8 cellular contexts compared by ENCODE assay signal in the genomic region with DNA sequence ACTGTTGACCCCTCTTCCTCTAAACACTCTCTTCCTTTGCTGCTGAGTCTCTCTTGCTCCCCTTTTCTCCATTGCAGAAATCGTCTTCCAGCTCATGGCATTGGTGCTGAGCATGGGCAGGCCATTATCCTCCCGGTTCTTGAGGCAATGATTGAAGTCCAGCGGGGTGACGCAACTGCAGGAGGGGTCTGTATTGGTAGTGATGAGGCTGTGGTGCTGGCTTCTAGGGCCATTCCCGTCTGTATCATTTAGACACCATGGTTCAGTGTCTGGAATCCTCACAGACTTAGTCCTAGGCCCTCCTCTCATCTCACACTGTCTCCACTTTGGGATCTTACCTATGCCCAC. TPM values are rescaled to one million over a fixed set of nuclear protein-coding genes. Genes with fewer than 3 reads are reported as not detected.
DNase-seq lines count a peak whose midpoint lies in the region; TF ChIP-seq lines count a peak whose summit lies in the region.
"Had no signal": no experiment of that assay in that cellular context is flagged by ENCODE, and none has a peak within 500 bp of the region (broad histone marks: within the 10 kb centered on the region; RNA-seq: fewer than 3 reads in every experiment).

No MANE protein-coding gene starts in this region.

- no peak for TF ChIP-seq RAD21 in neural cell (conservative IDR thresholded peaks at IDR 0.05)

- H3K36me3 ChIP-seq in CD4-positive, alpha-beta memory T cell (ENCODE audit: insufficient read depth, low read length) = no peaks in the 10 kb centered on the region
- no peaks in the 10 kb centered on the region for H3K36me3 ChIP-seq in neural cell (ENCODE audit: insufficient read depth, low read length)
- H3K36me3 ChIP-seq: neutrophil had no signal

- H3K4me3 Mint-ChIP-seq in CD4-positive, alpha-beta memory T cell = peak overlapping the region; percentile 80 to 91 (median 86)
- peak overlapping the region; percentile 79 for H3K4me3 Mint-ChIP-seq in HFFc6

- H3K9me2 ChIP-seq in neural cell (ENCODE audit: insufficient read depth, low read length) = no peaks in the 10 kb centered on the region

- no peak overlapping the region for H3K27ac ChIP-seq in CD4-positive, alpha-beta memory T cell (ENCODE audit: low read depth, low read length)
- H3K27ac ChIP-seq in dorsolateral prefrontal cortex = peak overlapping the region in 52 of 59 donors; percentile 68 to 98 (median 94)
- H3K27ac ChIP-seq in neural cell (ENCODE audit: low read length) = peak overlapping the region; percentile 93
- H3K27ac ChIP-seq: neutrophil had no signal

- no peaks in the 10 kb centered on the region for H3K79me2 ChIP-seq in neural cell (replicated peaks; ENCODE audit: insufficient read depth, low read length)

- peak overlapping the region; percentile 97 for H3K9ac ChIP-seq in neural cell (ENCODE audit: low read length)

- no peak overlapping the region for H3K4me2 ChIP-seq in neural cell (ENCODE audit: low read length)

- peak overlapping the region in 4 of 7 donors; percentile 13 to 86 (median 50) for H3K27ac Mint-ChIP-seq in CD4-positive, alpha-beta memory T cell
- H3K27ac Mint-ChIP-seq in HFFc6 = peak overlapping the region; percentile 47

- H3K4me3 ChIP-seq in CD4-positive, alpha-beta memory T cell (ENCODE audit: low read length in 2 of 2) = no peak overlapping the region
- H3K4me3 ChIP-seq in dorsolateral prefrontal cortex (peak overlapping the region in 10 of 59 donors; percentile 74 to 93 (median 88)), neural cell (ENCODE audit: low read length) (peak overlapping the region; percentile 99)

- CTCF ChIA-PET in CD4-positive, alpha-beta memory T cell (lab: Charles Lee; ENCODE audit: partially characterized antibody) = interaction anchor here (0.8 to 2.0 kb wide), 4 partner anchors 20 to 27 kb away, joined by 3 to 8 read pairs (median 4); no protein-coding TSS in a partner anchor

- no peaks in the 10 kb centered on the region for H3K9me3 ChIP-seq in CD4-positive, alpha-beta memory T cell (ENCODE audit: control insufficient read depth in 1 of 2, low read length in 2 of 2)
- H3K9me3 ChIP-seq in neural cell (ENCODE audit: low read length) = no peaks in the 10 kb centered on the region
- H3K9me3 ChIP-seq: neutrophil had no signal

- intact Hi-C loops in CD4-positive, alpha-beta memory T cell (cut with micrococcal nuclease) = no loop called here
- intact Hi-C loops in dorsolateral prefrontal cortex (cut with DNase I) = loop anchor here in 1 of 2 donors (10.0 kb wide), 1 partner anchor 111 kb away; the partner anchor contains the start of gene NGDN

- POLR2A ChIA-PET in CD4-positive, alpha-beta memory T cell (lab: Charles Lee; ENCODE audit: partially characterized antibody) = interaction anchor here (1.0 to 1.8 kb wide), 4 partner anchors 33 to 277 kb away, joined by 3 to 7 read pairs (median 3); partner anchors contain the start of genes ACIN1, C14orf119, HOMEZ and PABPN1

- H3K4me1 ChIP-seq in CD4-positive, alpha-beta memory T cell (ENCODE audit: insufficient read depth, low read length) = peaks cover 7% of the 10 kb centered on the region

- TF ChIP-seq CTCF in HFFc6 (IDR thresholded peaks at IDR 0.05) = no peak
- no peak for TF ChIP-seq CTCF in dorsolateral prefrontal cortex (IDR thresholded peaks at IDR 0.05 in 54 of 56, conservative IDR thresholded peaks at IDR 0.05 in 2 of 56; ENCODE audit: low read depth in 1 of 56, partially characterized antibody in 56 of 56)
- TF ChIP-seq CTCF in neural cell (IDR thresholded peaks at IDR 0.05; ENCODE audit: poor library complexity, severe bottlenecking) = no peak

- no peaks in the 10 kb centered on the region for H4K20me1 ChIP-seq in neural cell (ENCODE audit: insufficient read depth)

- H3K4me1 Mint-ChIP-seq in CD4-positive, alpha-beta memory T cell = peaks cover 8 to 24% (median 15%) of the 10 kb centered on the region in 4 donors
- H3K4me1 Mint-ChIP-seq in HFFc6 (ENCODE audit: low read depth) = peaks cover 10% of the 10 kb centered on the region; the same call in 1 of the 2 replicates

- H3K27me3 Mint-ChIP-seq in CD4-positive, alpha-beta memory T cell = peaks cover 34 to 46% of the 10 kb centered on the region in 2 donors
- peaks cover 14% of the 10 kb centered on the region for H3K27me3 Mint-ChIP-seq in HFFc6 (ENCODE audit: insufficient read depth)

- H3K27me3 ChIP-seq in CD4-positive, alpha-beta memory T cell (ENCODE audit: insufficient read depth, low read length) = peaks cover 4% of the 10 kb centered on the region
- H3K27me3 ChIP-seq in dorsolateral prefrontal cortex (no peaks in the 10 kb centered on the region), neural cell (ENCODE audit: insufficient read depth, low read depth, low read length) (no peaks in the 10 kb centered on the region)

- no peaks in the 10 kb centered on the region for H3K9me3 Mint-ChIP-seq in CD4-positive, alpha-beta memory T cell
- H3K9me3 Mint-ChIP-seq in HFFc6 = no peaks in the 10 kb centered on the region

- no peak for TF ChIP-seq EP300 in neural cell (conservative IDR thresholded peaks at IDR 0.05; ENCODE audit: poor library complexity, severe bottlenecking)

- DNase-seq in CD4-positive, alpha-beta memory T cell = no peak
- DNase-seq in HFFc6 = no peak
- DNase-seq in dorsolateral prefrontal cortex = no peak
- no peak for DNase-seq in activated CD4-positive, CD25-positive, alpha-beta regulatory T cell (lab: John Stamatoyannopoulos, UW)
- DNase-seq in DMS153 (lab: John Stamatoyannopoulos, UW) = no peak
- DNase-seq in superior temporal gyrus (ENCODE audit: extremely low spot score) = no peak

- no peak overlapping the region for H2AFZ ChIP-seq in neural cell (ENCODE audit: low read depth, low read length)

- H3F3A ChIP-seq in neural cell (ENCODE audit: insufficient read depth, low read length, poor library complexity, severe bottlenecking) = no peaks in the 10 kb centered on the region

- H3K36me3 Mint-ChIP-seq in CD4-positive, alpha-beta memory T cell = no peaks in the 10 kb centered on the region
- peaks cover 8% of the 10 kb centered on the region; the same call in 1 of the 2 replicates for H3K36me3 Mint-ChIP-seq in HFFc6 (ENCODE audit: low read depth)

TF ChIP-seq in neural cell, 6 proteins besides CTCF, POLR2A, EP300 and RAD21 (continues in another document):
- no peak for TF ChIP-seq SMC3 (conservative IDR thresholded peaks at IDR 0.05; ENCODE audit: poor library complexity)
- TF ChIP-seq MXI1 (conservative IDR thresholded peaks at IDR 0.05; ENCODE audit: poor library complexity, severe bottlenecking) = no peak
- TF ChIP-seq TAF1 (IDR thresholded peaks at IDR 0.05; ENCODE audit: low read depth) = no peak
- TF ChIP-seq POLR2AphosphoS5 (IDR thresholded peaks at IDR 0.05) = no peak

RNA-seq across cellular contexts. Expression of gene SLC22A17, which starts 0.7 kb away (rescaled TPM):
- total RNA-seq in CD4-positive, alpha-beta memory T cell = 10 to 100 TPM; 19.8 to 21.1 TPM
- 1 to 10 TPM; 2.9 to 3.9 TPM for polyA plus RNA-seq in CD4-positive, alpha-beta memory T cell
- 10 to 100 TPM; 11.7 to 15.6 (median 13.1) TPM for total RNA-seq in HFFc6 (2021; fragmentation: NEBNext Ultra II Directional; extraction: Animal tissue kit (Norgen Biotek cat#: 25700))
- 100 to 1,000 TPM; 238 to 610 (median 461) TPM for total RNA-seq in dorsolateral prefrontal cortex
- polyA plus RNA-seq in neural cell = 182 and 201 TPM in 2 replicates
- polyA minus RNA-seq in neural cell = 136 and 168 TPM in 2 replicates

RNA-seq across cellular contexts. Expression of gene EFS, which starts 11.6 kb away (rescaled TPM):
- not detected for total RNA-seq in CD4-positive, alpha-beta memory T cell
- not detected for polyA plus RNA-seq in CD4-positive, alpha-beta memory T cell
- total RNA-seq in HFFc6 (2021; fragmentation: NEBNext Ultra II Directional; extraction: Animal tissue kit (Norgen Biotek cat#: 25700)) = 10 to 100 TPM in 5 of 6 experiments, 1 to 10 TPM in 1; 8.8 to 13.5 (median 12.3) TPM
- total RNA-seq in dorsolateral prefrontal cortex = 100 to 1,000 TPM in 1 of 120 experiments, 10 to 100 TPM in 118, 1 to 10 TPM in 1; 9.3 to 104 (median 26.2) TPM
- polyA plus RNA-seq in neural cell = 0.48 and 0.92 TPM in 2 replicates
- 1.3 and 1.5 TPM in 2 replicates for polyA minus RNA-seq in neural cell

RNA-seq across cellular contexts. Expression of gene IL25, which starts 19.2 kb away (rescaled TPM):
- not detected for total RNA-seq in CD4-positive, alpha-beta memory T cell
- polyA plus RNA-seq in CD4-positive, alpha-beta memory T cell = not detected
- not detected for total RNA-seq in HFFc6 (2021; fragmentation: NEBNext Ultra II Directional; extraction: Animal tissue kit (Norgen Biotek cat#: 25700))
- under 1 TPM in 3 of 120 experiments, not detected in 117; 0.36 to 0.71 (median 0.44) TPM for total RNA-seq in dorsolateral prefrontal cortex
- not detected in 2 replicates for polyA plus RNA-seq in neural cell
- polyA minus RNA-seq in neural cell = not detected in 2 replicates

RNA-seq across cellular contexts. Expression of gene CMTM5, which starts 23.4 kb away (rescaled TPM):
- total RNA-seq in CD4-positive, alpha-beta memory T cell = not detected
- not detected for polyA plus RNA-seq in CD4-positive, alpha-beta memory T cell
- not detected for total RNA-seq in HFFc6 (2021; fragmentation: NEBNext Ultra II Directional; extraction: Animal tissue kit (Norgen Biotek cat#: 25700))
- total RNA-seq in dorsolateral prefrontal cortex = 100 to 1,000 TPM in 13 of 120 experiments, 10 to 100 TPM in 104, 1 to 10 TPM in 3; 8.5 to 244 (median 46.0) TPM
- not detected in 2 replicates for polyA plus RNA-seq in neural cell
- not detected in 2 replicates for polyA minus RNA-seq in neural cell

RNA-seq across cellular contexts. Expression of gene PABPN1, which starts 32.1 kb away (rescaled TPM):
- total RNA-seq in CD4-positive, alpha-beta memory T cell = 100 to 1,000 TPM; 194 to 196 TPM
- 100 to 1,000 TPM in 1 of 2 donors, 10 to 100 TPM in 1; 91.7 to 125 TPM for polyA plus RNA-seq in CD4-positive, alpha-beta memory T cell
- 100 to 1,000 TPM; 128 to 147 (median 137) TPM for total RNA-seq in HFFc6 (2021; fragmentation: NEBNext Ultra II Directional; extraction: Animal tissue kit (Norgen Biotek cat#: 25700))
- total RNA-seq in dorsolateral prefrontal cortex = 100 to 1,000 TPM; 124 to 236 (median 157) TPM
- 431 and 532 TPM in 2 replicates for polyA plus RNA-seq in neural cell
- 80.8 and 103 TPM in 2 replicates for polyA minus RNA-seq in neural cell

Comparison
In these comparisons a context has a peak if more than half of its experiments do, and no peak if none do; other contexts are left out.
1. RNA of gene SLC22A17, which starts 0.7 kb away (total RNA-seq): 238 to 610 TPM in dorsolateral prefrontal cortex; 19.8 to 21.1 TPM in CD4-positive, alpha-beta memory T cell and 11.7 to 15.6 TPM in HFFc6; every median in the first group is over 10 times any median in the second.
2. RNA of gene EFS, which starts 11.6 kb away (total RNA-seq): 9.3 to 104 TPM in dorsolateral prefrontal cortex and 8.8 to 13.5 TPM in HFFc6; not detected in CD4-positive, alpha-beta memory T cell; every median in the first group is over 4 times any median in the second.